In the genomic region with DNA sequence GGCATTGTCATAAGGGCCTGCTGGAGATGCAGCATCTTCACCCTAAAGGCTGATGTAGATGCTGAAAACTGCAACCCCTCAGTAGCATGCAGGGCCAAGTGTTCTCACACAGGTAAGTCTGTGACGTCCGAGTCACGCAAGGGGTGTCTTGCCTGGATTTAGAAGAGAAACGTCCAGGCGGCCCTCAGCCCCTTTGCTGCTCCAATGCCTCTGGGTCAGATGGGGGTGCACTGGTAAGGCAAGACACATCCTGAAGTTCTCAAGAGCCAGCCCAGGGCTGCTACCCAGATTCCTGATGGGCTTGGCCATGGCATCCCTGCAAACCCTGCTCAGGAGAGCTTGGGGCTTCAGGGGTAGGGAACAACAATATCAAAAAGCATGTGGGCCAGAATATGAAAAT, we compare ENCODE assay signal across 35 cellular contexts. TPM values are rescaled to one million over a fixed set of nuclear protein-coding genes. Genes with fewer than 3 reads are reported as not detected.
"Had no signal": no experiment of that assay in that cellular context is flagged by ENCODE, and none has a peak within 500 bp of the region (broad histone marks: within the 10 kb centered on the region; RNA-seq: fewer than 3 reads in every experiment).

No MANE protein-coding gene starts in this region.

- DNase-seq: Karpas-422, Kasumi-1, MG63, MM.1S, NCI-H1048, NCI-H1092, NCI-H1092 treated with DMSO at 0.1 percent for 48 hours, NCI-H1105, NCI-H1105 treated with DMSO at 0.1 percent for 48 hours, NCI-H1417, NCI-H1417 treated with DMSO at 0.1 percent for 48 hours, NCI-H1436, NCI-H1436 treated with DMSO at 0.1 percent for 48 hours, NCI-H146, NCI-H1694, NCI-H1694 treated with DMSO at 0.1 percent for 48 hours, NCI-H187, NCI-H187 treated with DMSO at 0.1 percent for 48 hours, NCI-H1930, NCI-H2029, NCI-H2029 treated with DMSO at 0.1 percent for 48 hours, NCI-H2081, NCI-H2081 treated with DMSO at 0.1 percent for 48 hours, NCI-H2107, NCI-H2171, NCI-H2171 treated with DMSO at 0.1 percent for 48 hours, NCI-H2227 treated with DMSO at 0.1 percent for 48 hours, NCI-H226, NCI-H345, NCI-H446, NCI-H446 treated with DMSO at 0.1 percent for 48 hours, NCI-H510A had no signal

- H3K27me3 ChIP-seq: MG63 had no signal

- H3K9me3 ChIP-seq: MG63 had no signal

- H3K9ac ChIP-seq: KMS-11 had no signal

- H3K4me2 ChIP-seq: KMS-11 had no signal

- H3K27ac ChIP-seq: KMS-11 had no signal

- H3K4me3 ChIP-seq: MG63 had no signal

- H3K36me3 ChIP-seq: MG63 had no signal

RNA-seq across cellular contexts. Expression of gene ONECUT1, which starts 25.4 kb away (rescaled TPM):
- total RNA-seq: LHCN-M2, MCF 10A had no signal
